Comparison of ENCODE assay signal across 32 cellular contexts in the genomic region with DNA sequence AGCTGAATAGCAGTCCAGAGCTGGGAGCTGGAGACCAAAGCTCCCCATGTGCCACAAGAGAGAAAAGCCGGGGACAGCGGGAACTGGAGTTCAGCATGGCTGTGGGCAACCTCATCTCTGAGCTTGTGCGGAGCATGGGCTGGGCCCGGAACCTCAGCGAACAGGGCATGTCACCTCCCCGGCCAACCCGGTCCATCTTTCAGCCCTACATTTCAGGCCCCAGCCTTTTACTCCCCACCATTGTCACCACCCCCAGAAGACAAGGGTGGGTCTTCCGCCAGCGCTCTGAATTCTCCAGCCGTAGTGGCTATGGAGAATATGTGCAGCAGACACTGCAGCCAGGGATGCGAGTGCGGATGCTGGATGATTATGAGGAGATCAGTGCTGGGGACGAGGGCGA. TPM values are rescaled to one million over a fixed set of nuclear protein-coding genes. Genes with fewer than 3 reads are reported as not detected.
A peak's percentile ranks its signal among the peaks of the same experiment; 100 is the strongest.
DNase-seq lines count a peak whose midpoint lies in the region; ATAC-seq and TF ChIP-seq lines count a peak whose summit lies in the region.
"Had no signal": no experiment of that assay in that cellular context is flagged by ENCODE, and none has a peak within 500 bp of the region (broad histone marks: within the 10 kb centered on the region; RNA-seq: fewer than 3 reads in every experiment).

No MANE protein-coding gene starts in this region.

- POLR2A ChIA-PET in activated CD8-positive, alpha-beta T cell treated with anti-CD3 and anti-CD28 coated beads, Interleukin-2, amount 10 ng/mL, durations not matched to agents 7 days and 5 days (lab: Charles Lee), result interaction anchor here (1.8 kb wide), 1 partner anchor 11 kb away, joined by 6 read pairs; no protein-coding TSS in a partner anchor
- POLR2A ChIA-PET in activated CD8-positive, alpha-beta T cell treated with anti-CD3 and anti-CD28 coated beads for 36 hours (lab: Charles Lee), result interaction anchor here (0.5 to 0.6 kb wide), 2 partner anchors 12 to 16 kb away, joined by 3 read pairs; no protein-coding TSS in a partner anchor
- POLR2A ChIA-PET in RWPE1 (lab: Yijun Ruan, JAX; ENCODE audit: low non-redundant PET), result no interaction called here

- CTCF ChIA-PET in activated CD8-positive, alpha-beta T cell treated with anti-CD3 and anti-CD28 coated beads, Interleukin-2, amount 10 ng/mL, durations not matched to agents 7 days and 5 days (lab: Charles Lee), result interaction anchor here (0.9 to 1.5 kb wide), 2 partner anchors 11 to 16 kb away, joined by 3 to 4 read pairs; no protein-coding TSS in a partner anchor
- CTCF ChIA-PET in activated CD8-positive, alpha-beta T cell treated with anti-CD3 and anti-CD28 coated beads for 36 hours (lab: Charles Lee), result interaction anchor here (0.6 to 1.6 kb wide), 5 partner anchors 9 to 270 kb away, joined by 3 to 7 read pairs (median 3); partner anchors contain the start of gene DLK2
- CTCF ChIA-PET in RWPE1 (lab: Yijun Ruan, JAX), result no interaction called here
- CTCF ChIA-PET in activated CD8-positive, alpha-beta memory T cell treated with anti-CD3 and anti-CD28 coated beads, Interleukin-2, amount 10 ng/mL, durations not matched to agents 7 days and 5 days (lab: Charles Lee), result interaction anchor here (1.0 to 2.1 kb wide), 3 partner anchors 42 to 324 kb away, joined by 3 to 7 read pairs (median 3); partner anchors contain the start of genes DNPH1 and LRRC73

- no peak for ATAC-seq in activated CD8-positive, alpha-beta T cell treated with anti-CD3 and anti-CD28 coated beads, Interleukin-2, amount 10 ng/mL, durations not matched to agents 7 days and 5 days
- no peak for ATAC-seq in activated CD8-positive, alpha-beta T cell treated with anti-CD3 and anti-CD28 coated beads for 36 hours
- no peak for ATAC-seq in activated CD8-positive, alpha-beta memory T cell treated with anti-CD3 and anti-CD28 coated beads, Interleukin-2, amount 10 ng/mL, durations not matched to agents 7 days and 5 days
- ATAC-seq: activated CD4-positive, CD25-positive, alpha-beta regulatory T cell treated with anti-CD3 and anti-CD28 coated beads, Interleukin-2, amount 50 U/mL, for 24 hours; activated T-cell treated with anti-CD3 and anti-CD28 coated beads, Interleukin-2, amount 50 U/mL, for 4 hours; left lung had no signal

- H3K27ac ChIP-seq in RWPE1 (peak overlapping the region; percentile 50), skin epidermis (peak overlapping the region in 11 of 21 experiments; percentile 2 to 83 (median 55))
- H3K27ac ChIP-seq: ascending aorta, coronary artery, left lung, right atrium auricular region, thoracic aorta had no signal

- no peaks in the 10 kb centered on the region for H3K9me3 Mint-ChIP-seq in activated CD8-positive, alpha-beta T cell treated with anti-CD3 and anti-CD28 coated beads, Interleukin-2, amount 10 ng/mL, durations not matched to agents 7 days and 5 days (ENCODE audit: insufficient read depth)
- H3K9me3 Mint-ChIP-seq in activated CD8-positive, alpha-beta T cell treated with anti-CD3 and anti-CD28 coated beads for 36 hours, result no peaks in the 10 kb centered on the region
- H3K9me3 Mint-ChIP-seq in endothelial cell (ENCODE audit: unreplicated experiment), result no peaks in the 10 kb centered on the region
- H3K9me3 Mint-ChIP-seq in activated CD8-positive, alpha-beta memory T cell treated with anti-CD3 and anti-CD28 coated beads, Interleukin-2, amount 10 ng/mL, durations not matched to agents 7 days and 5 days (ENCODE audit: low read depth), result no peaks in the 10 kb centered on the region
- H3K9me3 Mint-ChIP-seq: activated T-cell treated with anti-CD3 and anti-CD28 coated beads, Interleukin-2, amount 50 U/mL, for 4 hours; CD4-positive, alpha-beta memory T cell; HFFc6; stimulated activated naive CD8-positive, alpha-beta T cell treated with anti-CD3 and anti-CD28 coated beads, Interleukin-15, amount 100 ng/mL, for 72 hours had no signal

- peaks cover 52% of the 10 kb centered on the region for H3K4me1 Mint-ChIP-seq in activated CD8-positive, alpha-beta T cell treated with anti-CD3 and anti-CD28 coated beads, Interleukin-2, amount 10 ng/mL, durations not matched to agents 7 days and 5 days (ENCODE audit: low read depth)
- H3K4me1 Mint-ChIP-seq in activated CD8-positive, alpha-beta T cell treated with anti-CD3 and anti-CD28 coated beads for 36 hours (ENCODE audit: low read depth), result peaks cover 51% of the 10 kb centered on the region
- peaks cover 27% of the 10 kb centered on the region for H3K4me1 Mint-ChIP-seq in endothelial cell (ENCODE audit: unreplicated experiment)
- peaks cover 43% of the 10 kb centered on the region for H3K4me1 Mint-ChIP-seq in activated CD8-positive, alpha-beta memory T cell treated with anti-CD3 and anti-CD28 coated beads, Interleukin-2, amount 10 ng/mL, durations not matched to agents 7 days and 5 days

- H3K4me3 Mint-ChIP-seq in activated CD8-positive, alpha-beta T cell treated with anti-CD3 and anti-CD28 coated beads, Interleukin-2, amount 10 ng/mL, durations not matched to agents 7 days and 5 days, result no peak overlapping the region
- H3K4me3 Mint-ChIP-seq in activated CD8-positive, alpha-beta T cell treated with anti-CD3 and anti-CD28 coated beads for 36 hours, result no peak overlapping the region
- H3K4me3 Mint-ChIP-seq in endothelial cell (ENCODE audit: unreplicated experiment), result no peak overlapping the region
- no peak overlapping the region for H3K4me3 Mint-ChIP-seq in activated CD8-positive, alpha-beta memory T cell treated with anti-CD3 and anti-CD28 coated beads, Interleukin-2, amount 10 ng/mL, durations not matched to agents 7 days and 5 days
- H3K4me3 Mint-ChIP-seq: HFFc6 had no signal

- intact Hi-C loops in activated CD8-positive, alpha-beta T cell treated with anti-CD3 and anti-CD28 coated beads for 36 hours (cut with micrococcal nuclease), result no loop called here

- no peaks in the 10 kb centered on the region for H3K27me3 Mint-ChIP-seq in activated CD8-positive, alpha-beta T cell treated with anti-CD3 and anti-CD28 coated beads, Interleukin-2, amount 10 ng/mL, durations not matched to agents 7 days and 5 days (ENCODE audit: low read depth)
- H3K27me3 Mint-ChIP-seq in activated CD8-positive, alpha-beta T cell treated with anti-CD3 and anti-CD28 coated beads for 36 hours, result no peaks in the 10 kb centered on the region
- peaks cover 11% of the 10 kb centered on the region for H3K27me3 Mint-ChIP-seq in endothelial cell (ENCODE audit: unreplicated experiment)
- no peaks in the 10 kb centered on the region for H3K27me3 Mint-ChIP-seq in activated CD8-positive, alpha-beta memory T cell treated with anti-CD3 and anti-CD28 coated beads, Interleukin-2, amount 10 ng/mL, durations not matched to agents 7 days and 5 days
- H3K27me3 Mint-ChIP-seq: CD4-positive, alpha-beta memory T cell; stimulated activated naive CD8-positive, alpha-beta T cell treated with anti-CD3 and anti-CD28 coated beads, Interleukin-15, amount 100 ng/mL, for 72 hours had no signal

- peak overlapping the region; percentile 53 for H3K27ac Mint-ChIP-seq in activated CD8-positive, alpha-beta T cell treated with anti-CD3 and anti-CD28 coated beads, Interleukin-2, amount 10 ng/mL, durations not matched to agents 7 days and 5 days
- H3K27ac Mint-ChIP-seq in activated CD8-positive, alpha-beta T cell treated with anti-CD3 and anti-CD28 coated beads for 36 hours, result no peak overlapping the region
- H3K27ac Mint-ChIP-seq in endothelial cell (ENCODE audit: unreplicated experiment), result peak overlapping the region; percentile 3
- no peak overlapping the region for H3K27ac Mint-ChIP-seq in activated CD8-positive, alpha-beta memory T cell treated with anti-CD3 and anti-CD28 coated beads, Interleukin-2, amount 10 ng/mL, durations not matched to agents 7 days and 5 days
- H3K27ac Mint-ChIP-seq: HFFc6 had no signal

- no peak overlapping the region for H3K4me3 ChIP-seq in skin epidermis
- H3K4me3 ChIP-seq: ascending aorta, coronary artery, left lung, right atrium auricular region, thoracic aorta had no signal

- no peak for TF ChIP-seq CTCF in activated CD8-positive, alpha-beta T cell treated with anti-CD3 and anti-CD28 coated beads for 36 hours (IDR thresholded peaks at IDR 0.05)
- TF ChIP-seq CTCF in RWPE1 (conservative IDR thresholded peaks at IDR 0.05; ENCODE audit: low read depth) (no peak), endothelial cell (IDR thresholded peaks at IDR 0.05; ENCODE audit: unreplicated experiment) (no peak)

- DNase-seq in activated CD8-positive, alpha-beta T cell treated with anti-CD3 and anti-CD28 coated beads, Interleukin-2, amount 10 ng/mL, durations not matched to agents 7 days and 5 days, result no peak
- DNase-seq in activated CD8-positive, alpha-beta T cell treated with anti-CD3 and anti-CD28 coated beads for 36 hours, result no peak
- DNase-seq in RWPE1 (ENCODE audit: low spot score) (no peak), endothelial cell (ENCODE audit: low spot score) (no peak), COLO829 (ENCODE audit: low spot score) (no peak), NCI-H526 (lab: John Stamatoyannopoulos, UW) (no peak)
- DNase-seq in activated CD8-positive, alpha-beta memory T cell treated with anti-CD3 and anti-CD28 coated beads, Interleukin-2, amount 10 ng/mL, durations not matched to agents 7 days and 5 days, result no peak
- DNase-seq: activated T-cell treated with anti-CD3 and anti-CD28 coated beads, Interleukin-2, amount 50 U/mL, for 4 hours; AML-193; effector CD8-positive, alpha-beta T cell; EL; erythroblast; glutamatergic neuron; GOT3; HFFc6; left lung; mesenchymal stem cell; NCI-H1092; NCI-H187 treated with DMSO at 0.1 percent for 48 hours; NCI-H2171; NCI-H510A; RPMI8226; stimulated activated CD8-positive, alpha-beta memory T cell treated with anti-CD3 and anti-CD28 coated beads, Interleukin-4, amount 100 ng/mL, for 48 hours; stimulated activated naive CD8-positive, alpha-beta T cell treated with anti-CD3 and anti-CD28 coated beads, Interleukin-15, amount 100 ng/mL, for 72 hours had no signal

- H3K36me3 Mint-ChIP-seq in activated CD8-positive, alpha-beta T cell treated with anti-CD3 and anti-CD28 coated beads, Interleukin-2, amount 10 ng/mL, durations not matched to agents 7 days and 5 days (ENCODE audit: low read depth), result peaks cover 43% of the 10 kb centered on the region
- H3K36me3 Mint-ChIP-seq in activated CD8-positive, alpha-beta T cell treated with anti-CD3 and anti-CD28 coated beads for 36 hours (ENCODE audit: low read depth), result peaks cover 26% of the 10 kb centered on the region
- H3K36me3 Mint-ChIP-seq in endothelial cell (ENCODE audit: low read depth, unreplicated experiment), result peaks cover 32% of the 10 kb centered on the region
- peaks cover 26% of the 10 kb centered on the region for H3K36me3 Mint-ChIP-seq in activated CD8-positive, alpha-beta memory T cell treated with anti-CD3 and anti-CD28 coated beads, Interleukin-2, amount 10 ng/mL, durations not matched to agents 7 days and 5 days

RNA-seq across cellular contexts. Expression of gene CUL9, which starts 4.0 kb away (rescaled TPM):
- total RNA-seq in activated CD8-positive, alpha-beta T cell treated with anti-CD3 and anti-CD28 coated beads, Interleukin-2, amount 10 ng/mL, durations not matched to agents 7 days and 5 days, result 10 to 100 TPM; 50.0 to 51.2 TPM
- total RNA-seq in activated CD8-positive, alpha-beta T cell treated with anti-CD3 and anti-CD28 coated beads for 36 hours, result 10 to 100 TPM; 38.8 to 43.1 TPM
- 55.4 TPM for total RNA-seq in endothelial cell (ENCODE audit: unreplicated experiment)
- 10 to 100 TPM; 49.9 to 71.3 TPM for total RNA-seq in activated CD8-positive, alpha-beta memory T cell treated with anti-CD3 and anti-CD28 coated beads, Interleukin-2, amount 10 ng/mL, durations not matched to agents 7 days and 5 days

RNA-seq across cellular contexts. Expression of gene SRF, which starts 14.9 kb away (rescaled TPM):
- 10 to 100 TPM; 41.4 to 43.8 TPM for total RNA-seq in activated CD8-positive, alpha-beta T cell treated with anti-CD3 and anti-CD28 coated beads, Interleukin-2, amount 10 ng/mL, durations not matched to agents 7 days and 5 days
- 10 to 100 TPM; 34.5 to 35.4 TPM for total RNA-seq in activated CD8-positive, alpha-beta T cell treated with anti-CD3 and anti-CD28 coated beads for 36 hours
- 31.3 TPM for total RNA-seq in endothelial cell (ENCODE audit: unreplicated experiment)
- total RNA-seq in activated CD8-positive, alpha-beta memory T cell treated with anti-CD3 and anti-CD28 coated beads, Interleukin-2, amount 10 ng/mL, durations not matched to agents 7 days and 5 days, result 10 to 100 TPM; 45.0 to 53.2 TPM

RNA-seq across cellular contexts. Expression of gene DNPH1, which starts 43.3 kb away (rescaled TPM):
- total RNA-seq in activated CD8-positive, alpha-beta T cell treated with anti-CD3 and anti-CD28 coated beads, Interleukin-2, amount 10 ng/mL, durations not matched to agents 7 days and 5 days, result 10 to 100 TPM; 42.5 to 47.2 TPM
- 10 to 100 TPM; 86.2 to 86.5 TPM for total RNA-seq in activated CD8-positive, alpha-beta T cell treated with anti-CD3 and anti-CD28 coated beads for 36 hours
- total RNA-seq in endothelial cell (ENCODE audit: unreplicated experiment), result 4.5 TPM
- total RNA-seq in activated CD8-positive, alpha-beta memory T cell treated with anti-CD3 and anti-CD28 coated beads, Interleukin-2, amount 10 ng/mL, durations not matched to agents 7 days and 5 days, result 10 to 100 TPM; 54.0 to 60.0 TPM

RNA-seq across cellular contexts. Expression of gene TTBK1, which starts 57.3 kb away (rescaled TPM):
- total RNA-seq in activated CD8-positive, alpha-beta T cell treated with anti-CD3 and anti-CD28 coated beads, Interleukin-2, amount 10 ng/mL, durations not matched to agents 7 days and 5 days, result not detected
- under 1 TPM; 0.09 to 0.11 TPM for total RNA-seq in activated CD8-positive, alpha-beta T cell treated with anti-CD3 and anti-CD28 coated beads for 36 hours
- 1.0 TPM for total RNA-seq in endothelial cell (ENCODE audit: unreplicated experiment)
- under 1 TPM; 0.20 to 0.80 TPM for total RNA-seq in activated CD8-positive, alpha-beta memory T cell treated with anti-CD3 and anti-CD28 coated beads, Interleukin-2, amount 10 ng/mL, durations not matched to agents 7 days and 5 days
- total RNA-seq: A673, ascending aorta, HFFc6, thoracic aorta had no signal

Comparison
In these comparisons a context has a peak if more than half of its experiments do, and no peak if none do; other contexts are left out.
1. H3K27ac Mint-ChIP-seq: peak in activated CD8-positive, alpha-beta T cell treated with anti-CD3 and anti-CD28 coated beads, Interleukin-2, amount 10 ng/mL, durations not matched to agents 7 days and 5 days (single experiment) and endothelial cell (single experiment); none in activated CD8-positive, alpha-beta T cell treated with anti-CD3 and anti-CD28 coated beads for 36 hours (single experiment) and activated CD8-positive, alpha-beta memory T cell treated with anti-CD3 and anti-CD28 coated beads, Interleukin-2, amount 10 ng/mL, durations not matched to agents 7 days and 5 days (single experiment).